Comparison of ENCODE assay signal across 8 cellular contexts in genomic region chr1:216221260-216221700, GRCh38.
DNase-seq lines count a peak whose midpoint lies in the region; ATAC-seq, FAIRE-seq and TF ChIP-seq lines count a peak whose summit lies in the region.

No MANE protein-coding gene starts in this region.

- intact Hi-C loops in endothelial cell of umbilical vein (cut with micrococcal nuclease): no loop called here

- peak overlapping the region; percentile 20 for H2BK5ac ChIP-seq in mesendoderm (ENCODE audit: low read length)

- no peak overlapping the region for H3K27ac ChIP-seq in endothelial cell of umbilical vein (ENCODE audit: insufficient read depth, low read depth, low read length)
- no peak overlapping the region for H3K27ac ChIP-seq in mesendoderm (ENCODE audit: low read depth, low read length)
- H3K27ac ChIP-seq in upper lobe of left lung: no peak overlapping the region

- no peak overlapping the region for H3K4ac ChIP-seq in mesendoderm (ENCODE audit: low read depth, low read length)

- peak; percentile 24 for FAIRE-seq in endothelial cell of umbilical vein (lab: Jason Lieb, UNC)

- H3K18ac ChIP-seq in mesendoderm (ENCODE audit: low read length): no peak overlapping the region

- TF ChIP-seq EP300 in upper lobe of left lung (IDR thresholded peaks at IDR 0.05): no peak

- H2AFZ ChIP-seq in endothelial cell of umbilical vein (ENCODE audit: low read depth, low read length): no peak overlapping the region

- no peak overlapping the region for H3K23ac ChIP-seq in mesendoderm (ENCODE audit: low read length)

- H4K5ac ChIP-seq in mesendoderm (ENCODE audit: low read length): no peak overlapping the region

- TF ChIP-seq POLR2A in GM18505 (IDR thresholded peaks at IDR 0.05; ENCODE audit: borderline replicate concordance, extremely low read depth, insufficient read depth, insufficient read length): no peak
- no peak for TF ChIP-seq POLR2A in endothelial cell of umbilical vein (IDR thresholded peaks at IDR 0.05; ENCODE audit: low read depth, low read length)
- no peak for TF ChIP-seq POLR2A in upper lobe of left lung (IDR thresholded peaks at IDR 0.05)

- H3K56ac ChIP-seq in mesendoderm (ENCODE audit: low read length): peak overlapping the region; percentile 80

- H4K8ac ChIP-seq in mesendoderm (ENCODE audit: low read depth, low read length): no peak overlapping the region

- H2BK15ac ChIP-seq in mesendoderm (replicated peaks; ENCODE audit: low read depth): no peak overlapping the region

- no peaks in the 10 kb centered on the region for H3K4me1 ChIP-seq in endothelial cell of umbilical vein (ENCODE audit: control insufficient read depth, extremely low read depth, insufficient read depth, low read length)
- H3K4me1 ChIP-seq in mesendoderm (ENCODE audit: control insufficient read depth, low read depth, low read length): peaks cover 3% of the 10 kb centered on the region
- H3K4me1 ChIP-seq in upper lobe of left lung: no peaks in the 10 kb centered on the region

- H3K4me3 ChIP-seq in endothelial cell of umbilical vein (replicated peaks in 1 of 3; ENCODE audit: insufficient read depth in 1 of 3, low read depth in 1 of 3, low read length in 3 of 3) (peak overlapping the region in 2 of 3 experiments; percentile 10 to 18), mesendoderm (ENCODE audit: low read length) (no peak overlapping the region), upper lobe of left lung (peak overlapping the region in 3 of 4 donors; percentile 27 to 45 (median 36))

- POLR2A ChIA-PET in endothelial cell of umbilical vein (lab: Charles Lee): no interaction called here

- H3K36me3 ChIP-seq in endothelial cell of umbilical vein (ENCODE audit: control insufficient read depth in 2 of 2, extremely low read depth in 1 of 2, insufficient read depth in 2 of 2, low read length in 2 of 2) (no peaks in the 10 kb centered on the region), mesendoderm (ENCODE audit: control insufficient read depth, insufficient read depth, low read length) (no peaks in the 10 kb centered on the region), upper lobe of left lung (no peaks in the 10 kb centered on the region)

- DNase-seq in AG09319 (ENCODE audit: extremely low read depth, low read depth) (peak; percentile 56), NCI-H1417 (lab: John Stamatoyannopoulos, UW) (peak; percentile 64 to 90 (median 66)), SKM-1 (lab: John Stamatoyannopoulos, UW; ENCODE audit: unreplicated experiment) (peak; percentile 69), endothelial cell of umbilical vein (ENCODE audit: low read depth, low spot score) (peak; percentile 20), mesendoderm (peak; percentile 86), upper lobe of left lung (no peak)

- H3K9me1 ChIP-seq in endothelial cell of umbilical vein (replicated peaks; ENCODE audit: control insufficient read depth, extremely low read depth, insufficient read depth, low read length): no peaks in the 10 kb centered on the region

- WGBS in mesendoderm (ENCODE audit: extremely low coverage, insufficient coverage, low lambda C conversion rate): no CpG with 5 or more reads among the region's 6 CpGs
- WGBS in upper lobe of left lung, 2 donors: 3 to 4% methylated on average over 6 of the region's 6 CpGs

- H3K9me3 ChIP-seq in endothelial cell of umbilical vein (replicated peaks; ENCODE audit: control insufficient read depth, insufficient read depth, low read length) (no peaks in the 10 kb centered on the region), upper lobe of left lung (no peaks in the 10 kb centered on the region)

- no peak overlapping the region for H2BK120ac ChIP-seq in mesendoderm (ENCODE audit: low read depth, low read length)

- no peaks in the 10 kb centered on the region for H3K79me1 ChIP-seq in mesendoderm (ENCODE audit: low read length)

- no peak overlapping the region for H2AK5ac ChIP-seq in mesendoderm (ENCODE audit: low read length)

- H3K27me3 ChIP-seq in endothelial cell of umbilical vein (ENCODE audit: control insufficient read depth in 2 of 2, insufficient read depth in 2 of 2, low read length in 2 of 2) (no peaks in the 10 kb centered on the region), mesendoderm (ENCODE audit: insufficient read depth, low read length, poor library complexity) (no peaks in the 10 kb centered on the region), upper lobe of left lung (no peaks in the 10 kb centered on the region)

- no peaks in the 10 kb centered on the region for H4K20me1 ChIP-seq in endothelial cell of umbilical vein (replicated peaks; ENCODE audit: control insufficient read depth, extremely low read depth, insufficient read depth, low read length)

- CTCF ChIA-PET in endothelial cell of umbilical vein (lab: Charles Lee): interaction anchor here (0.8 to 1.0 kb wide), 2 partner anchors 11 to 84 kb away, joined by 3 to 4 read pairs; no protein-coding TSS in a partner anchor

- peak; percentile 100 for ATAC-seq in GM18505 (IDR thresholded peaks at IDR 0.05; ENCODE audit: unreplicated experiment)
- peak; percentile 100 for ATAC-seq in HG02885 (IDR thresholded peaks at IDR 0.05; ENCODE audit: poor library complexity, unreplicated experiment)
- peak; percentile 40 to 88 for ATAC-seq in upper lobe of left lung (ENCODE audit: low FRiP score in 2 of 2)

- H3K79me2 ChIP-seq in endothelial cell of umbilical vein (ENCODE audit: control insufficient read depth, insufficient read depth, low read length): no peaks in the 10 kb centered on the region
- H3K79me2 ChIP-seq in mesendoderm (ENCODE audit: control insufficient read depth, insufficient read depth, low read length): no peaks in the 10 kb centered on the region

- no peak overlapping the region for H3K9ac ChIP-seq in endothelial cell of umbilical vein (replicated peaks; ENCODE audit: extremely low read depth, insufficient read depth, low read length)
- peak overlapping the region; percentile 38 for H3K9ac ChIP-seq in mesendoderm (ENCODE audit: low read length)

- no TSS peak for BruUV-seq in endothelial cell of umbilical vein (replicated peaks; lab: Mats Ljungman, UMichigan)

- peak; percentile 84 for TF ChIP-seq CTCF in AG09319 (IDR thresholded peaks at IDR 0.05; ENCODE audit: low read depth, low read length)
- TF ChIP-seq CTCF in endothelial cell of umbilical vein (IDR thresholded peaks at IDR 0.05; ENCODE audit: extremely low read depth in 1 of 2, insufficient read depth in 1 of 2, low read depth in 1 of 2, low read length in 2 of 2): peak; percentile 4 to 35
- TF ChIP-seq CTCF in upper lobe of left lung (IDR thresholded peaks at IDR 0.05): peak in 3 of 6 experiments; percentile 21 to 37 (median 30)

- dilution Hi-C loops in endothelial cell of umbilical vein (cut with MboI; ENCODE audit: extremely low pct_ligation_motif_present, low sequenced_read_pairs): no loop called here

- no peak overlapping the region for H3K4me2 ChIP-seq in endothelial cell of umbilical vein (ENCODE audit: insufficient read depth, low read length)
- no peak overlapping the region for H3K4me2 ChIP-seq in mesendoderm (ENCODE audit: low read length)

TF ChIP-seq in endothelial cell of umbilical vein, 7 proteins besides CTCF, POLR2A, EP300 and RAD21:
- TF ChIP-seq MYC (IDR thresholded peaks at IDR 0.05; ENCODE audit: low read depth, low read length): no peak
- TF ChIP-seq JUN (IDR thresholded peaks at IDR 0.05; ENCODE audit: borderline replicate concordance, insufficient read depth, insufficient read length, low read depth): no peak
- no peak for TF ChIP-seq MAX (IDR thresholded peaks at IDR 0.05; ENCODE audit: insufficient read depth, insufficient read length)
- TF ChIP-seq POLR2AphosphoS5 (IDR thresholded peaks at IDR 0.05; ENCODE audit: insufficient read depth, low read depth, low read length): no peak
- TF ChIP-seq EZH2 (IDR thresholded peaks at IDR 0.05; ENCODE audit: borderline replicate concordance, low read depth, low read length, severe bottlenecking): no peak
- TF ChIP-seq GATA2 (IDR thresholded peaks at IDR 0.05; ENCODE audit: insufficient read depth, insufficient read length, low read depth, low read length): no peak
- no peak for TF ChIP-seq FOS (IDR thresholded peaks at IDR 0.05; ENCODE audit: borderline replicate concordance, insufficient read depth, low read length)

Comparison
In these comparisons a context has a peak if more than half of its experiments do, and no peak if none do; other contexts are left out.
1. DNase-seq: peak in AG09319 (single experiment), NCI-H1417 (3 of 3), SKM-1 (single experiment), endothelial cell of umbilical vein (single experiment) and mesendoderm (single experiment); none in upper lobe of left lung (0 of 2).
2. Peak in every context shown above with its lines, with median percentiles within 50 percentile points of each other: ATAC-seq.